In the genomic region with DNA sequence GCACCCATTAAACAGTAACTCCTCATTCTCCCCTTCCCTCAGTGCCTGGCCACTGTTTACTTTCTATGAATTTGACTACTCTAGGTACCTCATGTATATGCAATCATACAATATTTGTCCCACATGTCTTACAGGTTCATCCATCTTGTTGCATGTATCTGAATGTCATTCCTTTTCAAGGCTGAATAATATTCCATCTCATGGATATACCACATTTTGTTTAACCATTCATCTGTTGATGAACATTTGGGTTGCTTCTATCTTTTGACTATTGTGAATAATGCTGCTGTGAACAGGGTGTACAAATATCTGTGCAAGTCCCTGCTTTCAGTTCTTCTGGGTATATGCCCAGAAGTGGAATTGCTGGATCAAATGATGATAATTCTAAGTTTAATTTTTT, we compare ENCODE assay signal across 2 cellular contexts.
TF ChIP-seq lines count a peak whose summit lies in the region.

No MANE protein-coding gene starts in this region.

TF ChIP-seq in HEK293, 187 proteins besides CTCF, POLR2A, EP300 and RAD21 (continued from another document):
- TF ChIP-seq ZNF658 (tag by site-specific recombination; IDR thresholded peaks at IDR 0.05): no peak
- TF ChIP-seq ZFP41 (tag by site-specific recombination; IDR thresholded peaks at IDR 0.05; ENCODE audit: borderline replicate concordance): no peak
- TF ChIP-seq, protein P1, sequence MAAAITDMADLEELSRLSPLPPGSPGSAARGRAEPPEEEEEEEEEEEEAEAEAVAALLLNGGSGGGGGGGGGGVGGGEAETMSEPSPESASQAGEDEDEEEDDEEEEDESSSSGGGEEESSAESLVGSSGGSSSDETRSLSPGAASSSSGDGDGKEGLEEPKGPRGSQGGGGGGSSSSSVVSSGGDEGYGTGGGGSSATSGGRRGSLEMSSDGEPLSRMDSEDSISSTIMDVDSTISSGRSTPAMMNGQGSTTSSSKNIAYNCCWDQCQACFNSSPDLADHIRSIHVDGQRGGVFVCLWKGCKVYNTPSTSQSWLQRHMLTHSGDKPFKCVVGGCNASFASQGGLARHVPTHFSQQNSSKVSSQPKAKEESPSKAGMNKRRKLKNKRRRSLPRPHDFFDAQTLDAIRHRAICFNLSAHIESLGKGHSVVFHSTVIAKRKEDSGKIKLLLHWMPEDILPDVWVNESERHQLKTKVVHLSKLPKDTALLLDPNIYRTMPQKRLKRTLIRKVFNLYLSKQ (tag by site-specific recombination; IDR thresholded peaks at IDR 0.05; ENCODE audit: borderline replicate concordance): no peak

TF ChIP-seq in H1, 55 proteins besides CTCF, POLR2A, EP300 and RAD21:
- TF ChIP-seq CHD7 (IDR thresholded peaks at IDR 0.05; ENCODE audit: insufficient replicate concordance, low read length) (no peak), SAP30 (IDR thresholded peaks at IDR 0.05; ENCODE audit: insufficient read depth, insufficient replicate concordance, low read length) (no peak), BRCA1 (IDR thresholded peaks at IDR 0.05; ENCODE audit: low read depth, low read length) (no peak), KDM5A (IDR thresholded peaks at IDR 0.05; ENCODE audit: low read length) (no peak), TAF1 (IDR thresholded peaks at IDR 0.05; ENCODE audit: low read depth, low read length) (no peak), NRF1 (IDR thresholded peaks at IDR 0.05; ENCODE audit: low read depth, low read length) (no peak), YY1 (IDR thresholded peaks at IDR 0.05; ENCODE audit: low read depth, low read length) (no peak), POU5F1 (IDR thresholded peaks at IDR 0.05; ENCODE audit: low read depth, low read length) (no peak), HDAC2 (IDR thresholded peaks at IDR 0.05; ENCODE audit: borderline replicate concordance in 1 of 2, low read depth in 2 of 2, low read length in 2 of 2) (0 out of 4 replicates have a peak, but pooled peaks of 1 of the 2 experiments have one; percentile 35), SIRT6 (IDR thresholded peaks at IDR 0.05; ENCODE audit: low read length) (no peak), KDM1A (IDR thresholded peaks at IDR 0.05; ENCODE audit: borderline replicate concordance, low read length) (peak; percentile 93), POLR2AphosphoS5 (IDR thresholded peaks at IDR 0.05; ENCODE audit: low read depth, low read length) (no peak), RFX5 (IDR thresholded peaks at IDR 0.05; ENCODE audit: borderline replicate concordance, low read depth, low read length) (no peak)
